ENCODE assay signal across 1 cellular context in genomic region chr12:52238206-52238840, GRCh38.
TF ChIP-seq lines count a peak whose summit lies in the region.

No MANE protein-coding gene starts in this region.

TF ChIP-seq in GM23338, 12 proteins besides CTCF, POLR2A, EP300 and RAD21 (continued from another document):
- TF ChIP-seq REST (IDR thresholded peaks at IDR 0.05; ENCODE audit: unreplicated experiment) (no peak), ZNF114 (CRISPR knock-in tag; IDR thresholded peaks at IDR 0.05) (no peak), ZNF462 (CRISPR knock-in tag; IDR thresholded peaks at IDR 0.05) (no peak), EZH2 (IDR thresholded peaks at IDR 0.05; ENCODE audit: low read depth, unreplicated experiment) (no peak), STAT1 (IDR thresholded peaks at IDR 0.05; ENCODE audit: unreplicated experiment) (no peak), JUNB (IDR thresholded peaks at IDR 0.05; ENCODE audit: unreplicated experiment) (no peak)
TF ChIP-seq in GM23338: peak in this region for 0.
